ENCODE assay signal across 1 cellular context in the genomic region with DNA sequence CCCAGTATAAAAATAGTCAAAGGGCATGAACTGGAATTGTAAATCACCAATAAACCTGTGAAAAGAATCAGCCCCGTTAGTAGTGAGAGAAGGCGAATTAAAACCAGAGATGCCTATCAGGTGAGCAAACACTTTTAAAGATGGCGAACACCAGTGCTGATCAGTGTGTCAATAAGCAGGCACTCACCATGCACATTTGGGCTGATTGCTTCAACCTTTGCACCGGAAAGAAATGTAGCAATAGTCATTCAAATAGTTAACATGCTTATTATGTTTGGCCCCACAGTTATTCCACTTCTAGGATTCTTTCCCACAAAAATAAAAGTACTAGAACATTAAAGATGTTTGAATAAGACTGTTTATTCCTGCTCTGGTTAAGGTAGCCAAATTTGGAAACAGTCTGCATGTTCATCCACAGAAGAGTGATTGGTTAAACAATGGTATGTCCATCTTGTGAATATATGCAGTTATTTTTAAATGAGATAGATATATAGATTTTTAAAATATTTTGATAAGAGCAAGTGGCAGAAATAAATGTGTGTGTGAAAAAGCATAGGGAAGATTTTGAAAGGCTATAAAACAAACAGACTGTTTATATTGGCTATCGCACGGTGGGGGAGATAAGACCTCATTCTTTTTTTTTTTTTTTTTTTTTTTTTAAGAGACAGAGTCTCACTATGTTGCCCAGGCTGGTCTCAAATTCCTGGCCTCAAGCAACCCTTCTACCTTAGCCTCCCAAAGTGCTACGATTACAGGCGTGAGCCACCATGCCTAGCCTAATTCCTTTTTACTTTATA.
A peak's percentile ranks its signal among the peaks of the same experiment; 100 is the strongest.
TF ChIP-seq lines count a peak whose summit lies in the region.

No MANE protein-coding gene starts in this region.

TF ChIP-seq in HepG2, 621 proteins besides CTCF, POLR2A, EP300 and RAD21 (continued from another document and continues in another):
- TF ChIP-seq, protein P1, sequence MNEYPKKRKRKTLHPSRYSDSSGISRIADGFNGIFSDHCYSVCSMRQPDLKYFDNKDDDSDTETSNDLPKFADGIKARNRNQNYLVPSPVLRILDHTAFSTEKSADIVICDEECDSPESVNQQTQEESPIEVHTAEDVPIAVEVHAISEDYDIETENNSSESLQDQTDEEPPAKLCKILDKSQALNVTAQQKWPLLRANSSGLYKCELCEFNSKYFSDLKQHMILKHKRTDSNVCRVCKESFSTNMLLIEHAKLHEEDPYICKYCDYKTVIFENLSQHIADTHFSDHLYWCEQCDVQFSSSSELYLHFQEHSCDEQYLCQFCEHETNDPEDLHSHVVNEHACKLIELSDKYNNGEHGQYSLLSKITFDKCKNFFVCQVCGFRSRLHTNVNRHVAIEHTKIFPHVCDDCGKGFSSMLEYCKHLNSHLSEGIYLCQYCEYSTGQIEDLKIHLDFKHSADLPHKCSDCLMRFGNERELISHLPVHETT (CRISPR knock-in tag; conservative IDR thresholded peaks at IDR 0.05), result no peak
- TF ChIP-seq, protein P2, sequence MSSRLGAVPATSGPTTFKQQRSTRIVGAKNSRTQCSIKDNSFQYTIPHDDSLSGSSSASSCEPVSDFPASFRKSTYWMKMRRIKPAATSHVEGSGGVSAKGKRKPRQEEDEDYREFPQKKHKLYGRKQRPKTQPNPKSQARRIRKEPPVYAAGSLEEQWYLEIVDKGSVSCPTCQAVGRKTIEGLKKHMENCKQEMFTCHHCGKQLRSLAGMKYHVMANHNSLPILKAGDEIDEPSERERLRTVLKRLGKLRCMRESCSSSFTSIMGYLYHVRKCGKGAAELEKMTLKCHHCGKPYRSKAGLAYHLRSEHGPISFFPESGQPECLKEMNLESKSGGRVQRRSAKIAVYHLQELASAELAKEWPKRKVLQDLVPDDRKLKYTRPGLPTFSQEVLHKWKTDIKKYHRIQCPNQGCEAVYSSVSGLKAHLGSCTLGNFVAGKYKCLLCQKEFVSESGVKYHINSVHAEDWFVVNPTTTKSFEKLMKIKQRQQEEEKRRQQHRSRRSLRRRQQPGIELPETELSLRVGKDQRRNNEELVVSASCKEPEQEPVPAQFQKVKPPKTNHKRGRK (CRISPR knock-in tag; IDR thresholded peaks at IDR 0.05), result no peak
- TF ChIP-seq ZNF30 (CRISPR knock-in tag; IDR thresholded peaks at IDR 0.05) (no peak), PATZ1 (CRISPR knock-in tag; IDR thresholded peaks at IDR 0.05) (no peak), ZNF354B (CRISPR knock-in tag; IDR thresholded peaks at IDR 0.05) (no peak), KDM4B (CRISPR knock-in tag; IDR thresholded peaks at IDR 0.05) (no peak), DRAP1 (CRISPR knock-in tag; IDR thresholded peaks at IDR 0.05) (no peak), ZBTB20 (CRISPR knock-in tag; IDR thresholded peaks at IDR 0.05; ENCODE audit: borderline replicate concordance, low read depth) (no peak), TCF12 (IDR thresholded peaks at IDR 0.05) (no peak), TCF12 (CRISPR knock-in tag; IDR thresholded peaks at IDR 0.05) (no peak), GATAD1 (CRISPR knock-in tag; IDR thresholded peaks at IDR 0.05) (no peak), NRL (CRISPR knock-in tag; IDR thresholded peaks at IDR 0.05; ENCODE audit: borderline replicate concordance) (no peak), CBX1 (IDR thresholded peaks at IDR 0.05; ENCODE audit: low read depth) (no peak), FLYWCH1 (CRISPR knock-in tag; IDR thresholded peaks at IDR 0.05) (no peak), NR2F6 (IDR thresholded peaks at IDR 0.05) (peak; percentile 33), NR2F6 (CRISPR knock-in tag; IDR thresholded peaks at IDR 0.05) (peak; percentile 64; the same call in 1 of the 2 replicates), ZNF589 (CRISPR knock-in tag; conservative IDR thresholded peaks at IDR 0.05) (no peak), NCOA2 (CRISPR knock-in tag; IDR thresholded peaks at IDR 0.05) (peak; percentile 87), ZNF704 (CRISPR knock-in tag; IDR thresholded peaks at IDR 0.05; ENCODE audit: borderline replicate concordance) (no peak), SOX5 (CRISPR knock-in tag; IDR thresholded peaks at IDR 0.05; ENCODE audit: borderline replicate concordance) (peak; percentile 81), ZNF484 (CRISPR knock-in tag; IDR thresholded peaks at IDR 0.05; ENCODE audit: borderline replicate concordance, low read depth) (no peak), AGO1 (IDR thresholded peaks at IDR 0.05; ENCODE audit: low read depth, low read length, poor library complexity, severe bottlenecking) (no peak), ZKSCAN5 (CRISPR knock-in tag; IDR thresholded peaks at IDR 0.05) (no peak), ZNF33A (CRISPR knock-in tag; IDR thresholded peaks at IDR 0.05; ENCODE audit: borderline replicate concordance) (no peak), ZNF850 (CRISPR knock-in tag; conservative IDR thresholded peaks at IDR 0.05) (no peak), ZNF660 (CRISPR knock-in tag; IDR thresholded peaks at IDR 0.05; ENCODE audit: borderline replicate concordance, low read depth) (no peak), HNRNPLL (IDR thresholded peaks at IDR 0.05; ENCODE audit: low read depth, low read length, poor library complexity, severe bottlenecking) (no peak), PBX3 (CRISPR knock-in tag; IDR thresholded peaks at IDR 0.05; ENCODE audit: borderline replicate concordance) (no peak), ZC3H13 (CRISPR knock-in tag; IDR thresholded peaks at IDR 0.05) (no peak), SRY (CRISPR knock-in tag; IDR thresholded peaks at IDR 0.05) (no peak), DMTF1 (CRISPR knock-in tag; IDR thresholded peaks at IDR 0.05) (no peak), BRF2 (CRISPR knock-in tag; IDR thresholded peaks at IDR 0.05) (no peak), NR2F1 (CRISPR knock-in tag; IDR thresholded peaks at IDR 0.05) (0 out of 4 replicates have a peak, but pooled peaks of 1 of the 2 experiments have one; percentile 20), PHF8 (CRISPR knock-in tag; IDR thresholded peaks at IDR 0.05) (no peak), DNMT3B (CRISPR knock-in tag; conservative IDR thresholded peaks at IDR 0.05) (no peak), PAX8 (CRISPR knock-in tag; IDR thresholded peaks at IDR 0.05; ENCODE audit: borderline replicate concordance) (no peak), ZNF234 (CRISPR knock-in tag; conservative IDR thresholded peaks at IDR 0.05) (no peak), ZBTB42 (CRISPR knock-in tag; IDR thresholded peaks at IDR 0.05) (no peak)
- TF ChIP-seq, protein P3, sequence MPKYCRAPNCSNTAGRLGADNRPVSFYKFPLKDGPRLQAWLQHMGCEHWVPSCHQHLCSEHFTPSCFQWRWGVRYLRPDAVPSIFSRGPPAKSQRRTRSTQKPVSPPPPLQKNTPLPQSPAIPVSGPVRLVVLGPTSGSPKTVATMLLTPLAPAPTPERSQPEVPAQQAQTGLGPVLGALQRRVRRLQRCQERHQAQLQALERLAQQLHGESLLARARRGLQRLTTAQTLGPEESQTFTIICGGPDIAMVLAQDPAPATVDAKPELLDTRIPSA (CRISPR knock-in tag; IDR thresholded peaks at IDR 0.05; ENCODE audit: borderline replicate concordance), result no peak
- TF ChIP-seq, protein P4, sequence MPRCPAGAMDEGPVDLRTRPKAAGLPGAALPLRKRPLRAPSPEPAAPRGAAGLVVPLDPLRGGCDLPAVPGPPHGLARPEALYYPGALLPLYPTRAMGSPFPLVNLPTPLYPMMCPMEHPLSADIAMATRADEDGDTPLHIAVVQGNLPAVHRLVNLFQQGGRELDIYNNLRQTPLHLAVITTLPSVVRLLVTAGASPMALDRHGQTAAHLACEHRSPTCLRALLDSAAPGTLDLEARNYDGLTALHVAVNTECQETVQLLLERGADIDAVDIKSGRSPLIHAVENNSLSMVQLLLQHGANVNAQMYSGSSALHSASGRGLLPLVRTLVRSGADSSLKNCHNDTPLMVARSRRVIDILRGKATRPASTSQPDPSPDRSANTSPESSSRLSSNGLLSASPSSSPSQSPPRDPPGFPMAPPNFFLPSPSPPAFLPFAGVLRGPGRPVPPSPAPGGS (CRISPR knock-in tag; IDR thresholded peaks at IDR 0.05), result no peak
- TF ChIP-seq, protein P5, sequence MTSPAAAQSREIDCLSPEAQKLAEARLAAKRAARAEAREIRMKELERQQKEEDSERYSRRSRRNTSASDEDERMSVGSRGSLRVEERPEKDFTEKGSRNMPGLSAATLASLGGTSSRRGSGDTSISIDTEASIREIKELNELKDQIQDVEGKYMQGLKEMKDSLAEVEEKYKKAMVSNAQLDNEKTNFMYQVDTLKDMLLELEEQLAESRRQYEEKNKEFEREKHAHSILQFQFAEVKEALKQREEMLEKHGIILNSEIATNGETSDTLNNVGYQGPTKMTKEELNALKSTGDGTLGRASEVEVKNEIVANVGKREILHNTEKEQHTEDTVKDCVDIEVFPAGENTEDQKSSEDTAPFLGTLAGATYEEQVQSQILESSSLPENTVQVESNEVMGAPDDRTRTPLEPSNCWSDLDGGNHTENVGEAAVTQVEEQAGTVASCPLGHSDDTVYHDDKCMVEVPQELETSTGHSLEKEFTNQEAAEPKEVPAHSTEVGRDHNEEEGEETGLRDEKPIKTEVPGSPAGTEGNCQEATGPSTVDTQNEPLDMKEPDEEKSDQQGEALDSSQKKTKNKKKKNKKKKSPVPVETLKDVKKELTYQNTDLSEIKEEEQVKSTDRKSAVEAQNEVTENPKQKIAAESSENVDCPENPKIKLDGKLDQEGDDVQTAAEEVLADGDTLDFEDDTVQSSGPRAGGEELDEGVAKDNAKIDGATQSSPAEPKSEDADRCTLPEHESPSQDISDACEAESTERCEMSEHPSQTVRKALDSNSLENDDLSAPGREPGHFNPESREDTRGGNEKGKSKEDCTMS (CRISPR knock-in tag; conservative IDR thresholded peaks at IDR 0.05), result no peak
- TF ChIP-seq, protein P6, sequence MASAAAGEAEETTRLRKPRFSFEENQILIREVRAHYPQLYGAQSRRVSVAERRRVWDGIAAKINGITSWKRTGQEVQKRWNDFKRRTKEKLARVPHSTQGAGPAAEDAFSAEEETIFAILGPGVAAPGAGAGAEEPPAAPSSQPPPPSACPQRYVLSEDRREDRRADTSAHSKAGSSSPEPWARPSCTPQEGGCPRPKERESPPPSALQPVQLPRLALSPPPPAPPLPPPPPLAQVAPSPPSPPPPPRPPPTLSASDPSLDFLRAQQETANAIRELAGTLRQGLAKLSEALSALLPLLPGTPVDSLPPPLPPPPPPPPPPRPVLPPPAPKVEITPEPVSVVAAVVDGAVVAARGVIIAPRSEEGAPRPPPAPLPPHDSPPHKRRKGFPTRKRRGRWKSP (CRISPR knock-in tag; IDR thresholded peaks at IDR 0.05), result no peak
